In genomic region chr11:93744669-93745004, GRCh38 we compare ENCODE assay signal across 18 cellular contexts. TPM values are rescaled to one million over a fixed set of nuclear protein-coding genes. Genes with fewer than 3 reads are reported as not detected.
DNase-seq lines count a peak whose midpoint lies in the region; ATAC-seq, FAIRE-seq and TF ChIP-seq lines count a peak whose summit lies in the region.
"Had no signal": no experiment of that assay in that cellular context is flagged by ENCODE, and none has a peak within 500 bp of the region (broad histone marks: within the 10 kb centered on the region; RNA-seq: fewer than 3 reads in every experiment).

No MANE protein-coding gene starts in this region.

- intact Hi-C loops in IMR-90 (cut with micrococcal nuclease) = no loop called here
- intact Hi-C loops in K562 (cut with micrococcal nuclease) = no loop called here
- intact Hi-C loops in activated naive CD4-positive, alpha-beta T cell treated with anti-CD3 and anti-CD28 coated beads for 36 hours (cut with micrococcal nuclease) = loop anchor here (10.0 kb wide), 1 partner anchor 1350 kb away; no protein-coding TSS in a partner anchor

- dilution Hi-C loops in IMR-90 (cut with HindIII; ENCODE audit: low sequenced_read_pairs, unreplicated experiment) = no loop called here

- H2BK5ac ChIP-seq in IMR-90 (ENCODE audit: low read depth, low read length, poor library complexity, severe bottlenecking) = no peak overlapping the region

- no peak overlapping the region for H2AK5ac ChIP-seq in IMR-90 (ENCODE audit: low read depth, low read length)

- H3K4me1 ChIP-seq in IMR-90 (ENCODE audit: control insufficient read depth, insufficient read depth, low read length) (no peaks in the 10 kb centered on the region), K562 (replicated peaks in 1 of 2; ENCODE audit: control insufficient read depth in 2 of 2, insufficient read depth in 2 of 2, low read length in 2 of 2) (peaks cover 4 to 10% of the 10 kb centered on the region in 2 experiments; a peak in 3 of 5 replicates)
- H3K4me1 ChIP-seq: SJCRH30 had no signal

- H3K36me3 ChIP-seq in IMR-90 (ENCODE audit: control insufficient read depth, insufficient read depth, low read length) (peaks cover 16% of the 10 kb centered on the region), K562 (ENCODE audit: control insufficient read depth, insufficient read depth, low read length) (peaks cover 17% of the 10 kb centered on the region)

- no peaks in the 10 kb centered on the region for H3K9me3 Mint-ChIP-seq in activated naive CD4-positive, alpha-beta T cell treated with anti-CD3 and anti-CD28 coated beads for 36 hours
- H3K9me3 Mint-ChIP-seq: H9 had no signal

- no CpG with 5 or more reads among the region's 7 CpGs for WGBS in IMR-90 (ENCODE audit: extremely low coverage in 2 of 2, insufficient read length in 1 of 2), 2 experiments
- WGBS in K562 (ENCODE audit: insufficient coverage, low coverage, missing lambda C conversion rate) = 52% methylated on average over 7 of the region's 7 CpGs

- H2BK20ac ChIP-seq in IMR-90 (ENCODE audit: low read depth, low read length) = no peak overlapping the region

- H4K5ac ChIP-seq in IMR-90 (ENCODE audit: low read depth, low read length) = no peak overlapping the region

- CTCF ChIA-PET in IMR-90 (lab: Yijun Ruan, JAX) = no interaction called here
- CTCF ChIA-PET in K562 (lab: Yijun Ruan, JAX; ENCODE audit: low intra/inter-chr PET ratio) = no interaction called here
- CTCF ChIA-PET in activated naive CD4-positive, alpha-beta T cell treated with anti-CD3 and anti-CD28 coated beads for 36 hours (lab: Charles Lee) = no interaction called here

- in situ Hi-C loops in IMR-90 (cut with MboI; ENCODE audit: low sequenced_read_pairs) (no loop called here), K562 (cut with MboI) (no loop called here)

- H3K9me1 ChIP-seq in IMR-90 (ENCODE audit: insufficient read depth, low read length) (0 out of 2 replicates have a peak, but pooled peaks cover 2% of the 10 kb centered on the region), K562 (ENCODE audit: control insufficient read depth, insufficient read depth, low read length) (no peaks in the 10 kb centered on the region)

- H3K14ac ChIP-seq in IMR-90 (replicated peaks; ENCODE audit: low read depth, low read length) = no peak overlapping the region

- no TSS peak for BruUV-seq in IMR-90 (replicated peaks; lab: Mats Ljungman, UMichigan)
- no TSS peak for BruUV-seq in K562 (replicated peaks; lab: Mats Ljungman, UMichigan)

- H3K36me3 Mint-ChIP-seq in activated naive CD4-positive, alpha-beta T cell treated with anti-CD3 and anti-CD28 coated beads for 36 hours (ENCODE audit: low read depth) = peaks cover 25% of the 10 kb centered on the region

- H3K4ac ChIP-seq in IMR-90 (ENCODE audit: low read depth, low read length) = no peak overlapping the region

- H3K4me2 ChIP-seq in IMR-90 (ENCODE audit: low read depth, low read length) = 0 out of 2 replicates have a peak overlapping the region, but pooled peaks have one; percentile 6
- peak overlapping the region; percentile 14; the same call in 1 of the 2 replicates for H3K4me2 ChIP-seq in K562 (ENCODE audit: insufficient read depth, low read length)

- H4K8ac ChIP-seq in IMR-90 (ENCODE audit: low read depth in 2 of 2, low read length in 2 of 2) = no peak overlapping the region

- H3K9ac ChIP-seq in IMR-90 (ENCODE audit: low read depth, low read length) (no peak overlapping the region), K562 (ENCODE audit: insufficient read depth in 1 of 2, low read depth in 2 of 2, low read length in 2 of 2) (peak overlapping the region in 1 of 2 experiments; percentile 40; a peak in 1 of 4 replicates)

- peaks cover 7 to 30% of the 10 kb centered on the region in 2 experiments for H3K79me1 ChIP-seq in IMR-90 (ENCODE audit: low read depth in 1 of 2, low read length in 2 of 2)

- H3K27me3 ChIP-seq in IMR-90 (ENCODE audit: control insufficient read depth, insufficient read depth, low read length) (no peaks in the 10 kb centered on the region), K562 (ENCODE audit: control insufficient read depth in 2 of 2, insufficient read depth in 2 of 2, low read length in 2 of 2) (no peaks in the 10 kb centered on the region)
- H3K27me3 ChIP-seq: adrenal gland, SJCRH30 had no signal

- peaks cover 7% of the 10 kb centered on the region for H4K20me1 ChIP-seq in IMR-90 (ENCODE audit: insufficient read depth, low read length)
- no peaks in the 10 kb centered on the region for H4K20me1 ChIP-seq in K562 (replicated peaks; ENCODE audit: control insufficient read depth, insufficient read depth, low read length)

- H3K4me3 ChIP-seq in IMR-90 (ENCODE audit: insufficient read depth, low read depth, low read length) = no peak overlapping the region
- H3K4me3 ChIP-seq in K562 = no peak overlapping the region
- H3K4me3 ChIP-seq: adrenal gland, GM12878, SJCRH30 had no signal

- TF ChIP-seq CTCF in IMR-90 (conservative IDR thresholded peaks at IDR 0.05; ENCODE audit: low read depth, low read length) = no peak
- TF ChIP-seq CTCF in K562 (IDR thresholded peaks at IDR 0.05 in 2 of 3, conservative IDR thresholded peaks at IDR 0.05 in 1 of 3; ENCODE audit: insufficient read depth in 2 of 3, low read depth in 1 of 3, low read length in 3 of 3) = no peak

- ATAC-seq in IMR-90 (ENCODE audit: low read depth) (no peak), K562 (no peak), GM19324 (IDR thresholded peaks at IDR 0.05; ENCODE audit: low FRiP score, unreplicated experiment) (no peak)
- ATAC-seq: esophagus mucosa; GM12878; naive thymus-derived CD4-positive, alpha-beta T cell had no signal

- no peak for TF ChIP-seq EP300 in K562 (IDR thresholded peaks at IDR 0.05; ENCODE audit: low read length)

- no peak overlapping the region for H3K18ac ChIP-seq in IMR-90 (ENCODE audit: low read depth, low read length)

- H2AK9ac ChIP-seq in IMR-90 (replicated peaks; ENCODE audit: low read depth, low read length, poor library complexity) = no peak overlapping the region

- no peak for TF ChIP-seq POLR2A in IMR-90 (IDR thresholded peaks at IDR 0.05; ENCODE audit: low read depth, low read length)
- TF ChIP-seq POLR2A in K562 (conservative IDR thresholded peaks at IDR 0.05) = no peak

- TF ChIP-seq RAD21 in IMR-90 (IDR thresholded peaks at IDR 0.05; ENCODE audit: low read length) (no peak), K562 (CRISPR knock-in tag; conservative IDR thresholded peaks at IDR 0.05 in 1 of 2, IDR thresholded peaks at IDR 0.05 in 1 of 2) (no peak)

- H3K4me1 Mint-ChIP-seq in activated naive CD4-positive, alpha-beta T cell treated with anti-CD3 and anti-CD28 coated beads for 36 hours (ENCODE audit: low read depth) = peaks cover 24% of the 10 kb centered on the region

- H4K91ac ChIP-seq in IMR-90 (ENCODE audit: insufficient read depth, low read depth, low read length) = no peak overlapping the region

- POLR2A ChIA-PET in IMR-90 (lab: Charles Lee; ENCODE audit: unreplicated experiment) (no interaction called here), K562 (lab: Yijun Ruan, JAX) (no interaction called here)

- no peak for DNase-seq in IMR-90
- no peak for DNase-seq in K562 (ENCODE audit: extremely low read depth in 1 of 4, low spot score in 3 of 4)
- DNase-seq in medulla oblongata (ENCODE audit: extremely low spot score) = peak; percentile 11
- no peak for DNase-seq in activated naive CD4-positive, alpha-beta T cell treated with anti-CD3 and anti-CD28 coated beads for 36 hours
- no peak for DNase-seq in hippocampal formation (lab: John Stamatoyannopoulos, UW)
- DNase-seq: activated CD4-positive, alpha-beta T cell treated with anti-CD3 and anti-CD28 coated beads, Interleukin-2, amount 50 U/mL, for 4 hours; activated T-cell treated with anti-CD3 and anti-CD28 coated beads, Interleukin-2, amount 50 U/mL, for 48 hours; adrenal gland; H9; naive thymus-derived CD4-positive, alpha-beta T cell; NCI-H1105; NCI-H2171 treated with DMSO at 0.1 percent for 48 hours; SJCRH30 had no signal

- H3K27ac ChIP-seq in IMR-90 (ENCODE audit: insufficient read depth, low read length) (no peak overlapping the region), K562 (ENCODE audit: extremely low read depth, low read depth, low read length) (no peak overlapping the region), temporal lobe (ENCODE audit: low read depth, low read length) (peak overlapping the region; percentile 44)
- H3K27ac ChIP-seq: C4-2B, SJCRH30 had no signal

- H2BK15ac ChIP-seq in IMR-90 (ENCODE audit: low read depth, low read length) = no peak overlapping the region

- no peak overlapping the region for H3K4me3 Mint-ChIP-seq in activated naive CD4-positive, alpha-beta T cell treated with anti-CD3 and anti-CD28 coated beads for 36 hours

- H3K23ac ChIP-seq in IMR-90 (ENCODE audit: low read depth, low read length) = no peak overlapping the region

- no peak overlapping the region for H2BK120ac ChIP-seq in IMR-90 (ENCODE audit: low read depth, low read length)

- H3K27me3 Mint-ChIP-seq in activated naive CD4-positive, alpha-beta T cell treated with anti-CD3 and anti-CD28 coated beads for 36 hours (ENCODE audit: low read depth) = no peaks in the 10 kb centered on the region

- no peak overlapping the region for H3K56ac ChIP-seq in IMR-90 (ENCODE audit: extremely low read depth, insufficient read depth, low read length)

- no peak for FAIRE-seq in K562 (lab: Jason Lieb, UNC)
- FAIRE-seq: GM12878 had no signal

- no peak overlapping the region for H3K27ac Mint-ChIP-seq in activated naive CD4-positive, alpha-beta T cell treated with anti-CD3 and anti-CD28 coated beads for 36 hours

- peaks cover 34% of the 10 kb centered on the region for H3K79me2 ChIP-seq in K562 (ENCODE audit: control insufficient read depth, insufficient read depth, low read length)

- H3K9me3 ChIP-seq in IMR-90 (ENCODE audit: control insufficient read depth, insufficient read depth, low read length) (no peaks in the 10 kb centered on the region), K562 (replicated peaks; ENCODE audit: control insufficient read depth, insufficient read depth, low read depth, low read length) (no peaks in the 10 kb centered on the region)
- H3K9me3 ChIP-seq: adrenal gland, SJCRH30 had no signal

- H2AFZ ChIP-seq in IMR-90 (replicated peaks; ENCODE audit: low read length, poor library complexity) = peak overlapping the region; percentile 43
- H2AFZ ChIP-seq in K562 (ENCODE audit: low read depth, low read length) = peak overlapping the region; percentile 25; the same call in 1 of the 2 replicates

RNA-seq across cellular contexts. Expression of gene C11orf54, which starts 3.2 kb away (rescaled TPM):
- total RNA-seq in IMR-90 (2012; rRNA removed) (16.0 and 21.4 TPM in 2 replicates), K562 (2014; rRNA removed) (12.0 and 13.4 TPM in 2 replicates), K562 (2014; rRNA removed; fragmentation: Illumina TruSeq; extraction: Trizol) (23.1 and 30.5 TPM in 2 replicates), K562 (2015; rRNA removed; fragmentation: Illumina TruSeq; extraction: Trizol) (15.3 and 16.8 TPM in 2 replicates), K562 (2021) (13.1 and 15.6 TPM in 2 replicates), temporal lobe (28.5 TPM)
- polyA plus RNA-seq in IMR-90 (2012; rRNA removed) (9.1 and 13.7 TPM in 2 replicates), K562 (2011; rRNA removed) (26.7 and 33.0 TPM in 2 replicates), K562 (2014; fragmentation: Illumina TruSeq; extraction: Trizol) (24.3 and 25.0 TPM in 2 replicates), K562 (2014; fragmentation: Nextera tagmentation; extraction: Ambion mirVana) (10 to 100 TPM; 31.5 to 31.7 TPM), K562 (2014; rRNA removed) (15.9 and 18.3 TPM in 2 replicates)
- 1.7 and 3.9 TPM in 2 replicates for polyA plus RNA-seq in IMR-90 (2012; cell fraction: cytosol; rRNA removed)
- 1.3 and 19.1 TPM in 2 replicates for polyA plus RNA-seq in IMR-90 (2012; cell fraction: nucleus; rRNA removed; ENCODE audit: low replicate concordance)
- total RNA-seq in K562 (2011; cell fraction: chromatin; rRNA removed; ENCODE audit: low replicate concordance) = 16.6 and 50.4 TPM in 2 replicates
- 8.3 and 11.8 TPM in 2 replicates for total RNA-seq in K562 (2011; cell fraction: nucleolus; rRNA removed)
- total RNA-seq in K562 (2011; cell fraction: nucleoplasm; rRNA removed) = 15.0 and 27.5 TPM in 2 replicates
- 4.4 and 11.8 TPM in 2 replicates for polyA plus RNA-seq in K562 (2011; cell fraction: cytosol; rRNA removed)
- polyA plus RNA-seq in K562 (2011; cell fraction: nucleus; rRNA removed) = 11.0 and 29.8 TPM in 2 replicates
- 13.4 and 23.0 TPM in 2 replicates for polyA plus RNA-seq in K562 (2012)
- polyA minus RNA-seq in K562 (2011; rRNA and poly(A)+ RNA removed) = 19.7 and 24.9 TPM in 2 replicates
- 8.9 and 11.4 TPM in 2 replicates for polyA minus RNA-seq in K562 (2011; cell fraction: cytosol; rRNA and poly(A)+ RNA removed)
- polyA minus RNA-seq in K562 (2011; cell fraction: nucleus; rRNA and poly(A)+ RNA removed) = 4.7 and 9.4 TPM in 2 replicates
- 10 to 100 TPM; 15.1 to 16.3 TPM for total RNA-seq in activated naive CD4-positive, alpha-beta T cell treated with anti-CD3 and anti-CD28 coated beads for 36 hours

RNA-seq across cellular contexts. Expression of gene TAF1D, which starts 3.3 kb away (rescaled TPM):
- 56.8 and 147 TPM in 2 replicates for total RNA-seq in IMR-90 (2012; rRNA removed)
- polyA plus RNA-seq in IMR-90 (2012; rRNA removed) = 94.8 and 133 TPM in 2 replicates
- 3.9 and 11.3 TPM in 2 replicates for polyA plus RNA-seq in IMR-90 (2012; cell fraction: cytosol; rRNA removed)
- 30.6 and 222 TPM in 2 replicates for polyA plus RNA-seq in IMR-90 (2012; cell fraction: nucleus; rRNA removed; ENCODE audit: low replicate concordance)
- 288 and 1,250 TPM in 2 replicates for total RNA-seq in K562 (2011; cell fraction: chromatin; rRNA removed; ENCODE audit: low replicate concordance)
- total RNA-seq in K562 (2011; cell fraction: nucleolus; rRNA removed) = 323 and 380 TPM in 2 replicates
- 528 and 703 TPM in 2 replicates for total RNA-seq in K562 (2011; cell fraction: nucleoplasm; rRNA removed)
- total RNA-seq in K562 (2014; rRNA removed) = 155 and 182 TPM in 2 replicates
- 313 and 326 TPM in 2 replicates for total RNA-seq in K562 (2014; rRNA removed; fragmentation: Illumina TruSeq; extraction: Trizol)
- 301 and 347 TPM in 2 replicates for total RNA-seq in K562 (2015; rRNA removed; fragmentation: Illumina TruSeq; extraction: Trizol)
- total RNA-seq in K562 (2021) = 189 and 193 TPM in 2 replicates
- 208 and 270 TPM in 2 replicates for polyA plus RNA-seq in K562 (2011; rRNA removed)
- 21.9 and 72.7 TPM in 2 replicates for polyA plus RNA-seq in K562 (2011; cell fraction: cytosol; rRNA removed)
- 340 and 474 TPM in 2 replicates for polyA plus RNA-seq in K562 (2011; cell fraction: nucleus; rRNA removed)
- 127 and 137 TPM in 2 replicates for polyA plus RNA-seq in K562 (2012)
- 203 and 250 TPM in 2 replicates for polyA plus RNA-seq in K562 (2014; fragmentation: Illumina TruSeq; extraction: Trizol)
- 100 to 1,000 TPM; 122 to 123 TPM for polyA plus RNA-seq in K562 (2014; fragmentation: Nextera tagmentation; extraction: Ambion mirVana)
- polyA plus RNA-seq in K562 (2014; rRNA removed) = 245 and 293 TPM in 2 replicates
- 237 and 271 TPM in 2 replicates for polyA minus RNA-seq in K562 (2011; rRNA and poly(A)+ RNA removed)
- 59.7 and 102 TPM in 2 replicates for polyA minus RNA-seq in K562 (2011; cell fraction: cytosol; rRNA and poly(A)+ RNA removed)
- polyA minus RNA-seq in K562 (2011; cell fraction: nucleus; rRNA and poly(A)+ RNA removed) = 469 and 813 TPM in 2 replicates
- total RNA-seq in temporal lobe = 131 TPM
- total RNA-seq in activated naive CD4-positive, alpha-beta T cell treated with anti-CD3 and anti-CD28 coated beads for 36 hours = 100 to 1,000 TPM; 442 to 482 TPM

RNA-seq across cellular contexts. Expression of gene MED17, which starts 39.4 kb away (rescaled TPM):
- 23.3 and 34.7 TPM in 2 replicates for total RNA-seq in IMR-90 (2012; rRNA removed)
- 16.8 and 20.0 TPM in 2 replicates for polyA plus RNA-seq in IMR-90 (2012; rRNA removed)
- 7.7 and 7.9 TPM in 2 replicates for polyA plus RNA-seq in IMR-90 (2012; cell fraction: cytosol; rRNA removed)
- 23.9 and 39.7 TPM in 2 replicates for polyA plus RNA-seq in IMR-90 (2012; cell fraction: nucleus; rRNA removed; ENCODE audit: low replicate concordance)
- total RNA-seq in K562 (2011; cell fraction: chromatin; rRNA removed; ENCODE audit: low replicate concordance) = 55.0 and 121 TPM in 2 replicates
- total RNA-seq in K562 (2011; cell fraction: nucleolus; rRNA removed) = 36.2 and 37.2 TPM in 2 replicates
- total RNA-seq in K562 (2011; cell fraction: nucleoplasm; rRNA removed) = 65.5 and 106 TPM in 2 replicates
- total RNA-seq in K562 (2014; rRNA removed) = 29.8 and 30.7 TPM in 2 replicates
- 34.5 and 35.1 TPM in 2 replicates for total RNA-seq in K562 (2014; rRNA removed; fragmentation: Illumina TruSeq; extraction: Trizol)
- 31.5 and 32.4 TPM in 2 replicates for total RNA-seq in K562 (2015; rRNA removed; fragmentation: Illumina TruSeq; extraction: Trizol)
- total RNA-seq in K562 (2021) = 34.7 and 35.0 TPM in 2 replicates
- polyA plus RNA-seq in K562 (2011; rRNA removed) = 20.3 and 22.0 TPM in 2 replicates
- 7.8 and 8.2 TPM in 2 replicates for polyA plus RNA-seq in K562 (2011; cell fraction: cytosol; rRNA removed)
- 31.3 and 40.5 TPM in 2 replicates for polyA plus RNA-seq in K562 (2011; cell fraction: nucleus; rRNA removed)
- 12.7 and 15.4 TPM in 2 replicates for polyA plus RNA-seq in K562 (2012)
- 22.1 and 26.8 TPM in 2 replicates for polyA plus RNA-seq in K562 (2014; fragmentation: Illumina TruSeq; extraction: Trizol)
- 1 to 10 TPM; 6.7 to 7.7 TPM for polyA plus RNA-seq in K562 (2014; fragmentation: Nextera tagmentation; extraction: Ambion mirVana)
- polyA plus RNA-seq in K562 (2014; rRNA removed) = 21.5 and 21.7 TPM in 2 replicates
- polyA minus RNA-seq in K562 (2011; rRNA and poly(A)+ RNA removed) = 30.5 and 37.4 TPM in 2 replicates
- 11.0 and 14.2 TPM in 2 replicates for polyA minus RNA-seq in K562 (2011; cell fraction: cytosol; rRNA and poly(A)+ RNA removed)
- 36.9 and 49.5 TPM in 2 replicates for polyA minus RNA-seq in K562 (2011; cell fraction: nucleus; rRNA and poly(A)+ RNA removed)
- total RNA-seq in temporal lobe = 41.6 TPM
- total RNA-seq in activated naive CD4-positive, alpha-beta T cell treated with anti-CD3 and anti-CD28 coated beads for 36 hours = 10 to 100 TPM; 19.4 to 22.6 TPM
